8 cellular contexts compared by ENCODE assay signal in the genomic region with DNA sequence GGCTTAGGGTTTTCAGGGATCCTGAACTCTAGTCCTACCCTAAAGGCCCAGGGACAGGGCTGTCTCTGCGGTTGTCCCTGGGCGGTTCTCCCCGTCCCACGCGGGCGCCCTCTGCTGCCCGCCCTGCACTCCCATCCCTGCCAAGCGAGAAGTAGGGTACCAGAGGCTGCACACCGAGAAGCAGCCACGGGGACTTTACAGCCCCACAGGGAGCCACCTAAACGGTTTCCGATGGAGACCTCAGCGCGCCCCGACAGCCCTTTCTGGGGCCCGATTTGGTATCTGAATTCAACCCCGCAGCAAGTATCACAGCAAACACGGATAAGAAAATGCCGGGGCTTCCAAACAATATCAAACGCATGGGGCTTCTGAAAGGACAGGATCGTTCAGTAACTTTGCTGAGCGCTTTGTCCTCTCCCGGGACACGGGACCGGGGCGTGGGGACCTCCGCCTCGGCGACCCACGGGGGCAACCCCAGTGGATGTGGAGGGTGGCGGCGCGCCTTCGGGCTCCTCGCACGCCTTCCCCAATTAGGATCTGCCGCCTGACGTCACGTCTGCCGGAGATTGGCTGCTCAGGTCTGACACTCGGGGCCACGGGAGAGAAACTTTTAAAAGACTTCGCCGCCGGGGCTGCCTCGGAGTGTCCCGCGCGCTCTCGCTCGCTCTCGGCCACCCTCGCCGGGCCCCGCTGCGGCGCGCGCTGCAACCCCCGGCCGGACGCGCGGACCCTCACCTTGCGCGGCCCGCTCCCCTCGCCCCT. TPM values are rescaled to one million over a fixed set of nuclear protein-coding genes. Genes with fewer than 3 reads are reported as not detected.
DNase-seq lines count a peak whose midpoint lies in the region; ATAC-seq and TF ChIP-seq lines count a peak whose summit lies in the region.

Gene LTBP1 (plus strand): TSS at position 640 of the 762 bp plus-strand sequence. CDS start 372 bp downstream, outside the sequence.

- TF ChIP-seq CTCF in GM20000 (IDR thresholded peaks at IDR 0.05; ENCODE audit: extremely low read depth, missing control alignments), result peak; percentile 83
- peak; percentile 6 to 28 (median 22) for TF ChIP-seq CTCF in ovary (IDR thresholded peaks at IDR 0.05)
- peak; percentile 40 to 62 (median 54) for TF ChIP-seq CTCF in upper lobe of left lung (IDR thresholded peaks at IDR 0.05)

- H3K27me3 ChIP-seq in ovary, result no peaks in the 10 kb centered on the region
- peaks cover 0 to 10% (median 4%) of the 10 kb centered on the region in 4 donors for H3K27me3 ChIP-seq in upper lobe of left lung

- no peak within 1 kb of the TSS for H3K27ac Mint-ChIP-seq in activated naive CD4-positive, alpha-beta T cell treated with anti-CD3 and anti-CD28 coated beads, Interleukin-2, amount 50 U/mL, for 72 hours

- peak; percentile 84 for DNase-seq in D341Med (ENCODE audit: low spot score)
- peak; percentile 85 for DNase-seq in GM20000 (ENCODE audit: low spot score)
- DNase-seq in HS-27A (ENCODE audit: low read depth), result peak; percentile 26
- peak in 1 of 2 donors; percentile 67 for DNase-seq in activated naive CD4-positive, alpha-beta T cell treated with anti-CD3 and anti-CD28 coated beads, Interleukin-2, amount 50 U/mL, for 72 hours (ENCODE audit: low spot score in 2 of 2)
- peak; percentile 87 for DNase-seq in Right ventricle myocardium superior
- DNase-seq in ovary, result peak; percentile 34 to 64 (median 54)
- DNase-seq in upper lobe of left lung, result peak; percentile 61 to 91

- H3K36me3 ChIP-seq in ovary (no peaks in the 10 kb centered on the region), upper lobe of left lung (no peaks in the 10 kb centered on the region)

- no peaks in the 10 kb centered on the region for H3K9me3 Mint-ChIP-seq in activated naive CD4-positive, alpha-beta T cell treated with anti-CD3 and anti-CD28 coated beads, Interleukin-2, amount 50 U/mL, for 72 hours

- TF ChIP-seq EP300 in ovary (IDR thresholded peaks at IDR 0.05) (no peak), upper lobe of left lung (IDR thresholded peaks at IDR 0.05) (no peak)

- H3K9me3 ChIP-seq in ovary (no peaks in the 10 kb centered on the region), upper lobe of left lung (no peaks in the 10 kb centered on the region)

- peak within 1 kb of the TSS in 1 of 2 donors; percentile 76 for H3K27ac ChIP-seq in ovary
- peak within 1 kb of the TSS; percentile 57 to 86 (median 66) for H3K27ac ChIP-seq in upper lobe of left lung

- peaks cover 0 to 9% of the 10 kb centered on the region in 2 donors for H3K36me3 Mint-ChIP-seq in activated naive CD4-positive, alpha-beta T cell treated with anti-CD3 and anti-CD28 coated beads, Interleukin-2, amount 50 U/mL, for 72 hours

- intact Hi-C loops in Right ventricle myocardium superior (cut with DNase I) (loop anchor here (5.0 kb wide), 2 partner anchors 86 to 164 kb away; no protein-coding TSS in a partner anchor), ovary (cut with DNase I) (loop anchor here in 1 of 4 donors (10.0 kb wide), 1 partner anchor 172 kb away; no protein-coding TSS in a partner anchor)

- H3K4me1 ChIP-seq in ovary (ENCODE audit: insufficient read depth), result no peaks in the 10 kb centered on the region
- H3K4me1 ChIP-seq in upper lobe of left lung, result peaks cover 0 to 17% (median 3%) of the 10 kb centered on the region in 4 donors

- whole genome bisulfite sequencing in ovary, 3 donors, result 0 to 1% (median 0%) methylated on average over 36 to 68 of the region's 68 CpGs
- 1% methylated on average over 26 to 30 of the region's 68 CpGs for WGBS in upper lobe of left lung, 2 donors

- H3K4me3 ChIP-seq in ovary (peak within 1 kb of the TSS; percentile 63), upper lobe of left lung (peak within 1 kb of the TSS; percentile 59 to 88 (median 82))

- peak; percentile 76 to 88 for ATAC-seq in activated naive CD4-positive, alpha-beta T cell treated with anti-CD3 and anti-CD28 coated beads, Interleukin-2, amount 50 U/mL, for 72 hours
- ATAC-seq in Right ventricle myocardium superior (ENCODE audit: poor library complexity) (peak; percentile 90), upper lobe of left lung (ENCODE audit: low FRiP score in 2 of 2) (peak; percentile 86 to 88)

- TF ChIP-seq POLR2A in Raji (IDR thresholded peaks at IDR 0.05; ENCODE audit: insufficient read depth, low read depth, low read length), result peak; percentile 76
- TF ChIP-seq POLR2A in ovary (IDR thresholded peaks at IDR 0.05), result no peak
- TF ChIP-seq POLR2A in upper lobe of left lung (IDR thresholded peaks at IDR 0.05), result no peak

RNA-seq across cellular contexts. Expression of gene LTBP1, which starts in this region (rescaled TPM):
- under 1 TPM; 0.39 to 0.41 TPM for total RNA-seq in activated naive CD4-positive, alpha-beta T cell treated with anti-CD3 and anti-CD28 coated beads, Interleukin-2, amount 50 U/mL, for 72 hours
- 79.9 TPM for total RNA-seq in Right ventricle myocardium superior
- total RNA-seq in ovary, result 10 to 100 TPM; 13.5 to 74.8 (median 41.8) TPM
- 100 to 1,000 TPM in 1 of 2 donors, 10 to 100 TPM in 1; 37.7 to 117 TPM for polyA plus RNA-seq in ovary
- total RNA-seq in upper lobe of left lung, result 10 to 100 TPM; 11.5 to 45.0 (median 27.1) TPM

Comparison
In these comparisons a context has a peak if more than half of its experiments do, and no peak if none do; other contexts are left out.
1. RNA of gene LTBP1 (total RNA-seq): 79.9 TPM in Right ventricle myocardium superior (single experiment), 13.5 to 74.8 TPM in ovary and 11.5 to 45.0 TPM in upper lobe of left lung; 0.39 to 0.41 TPM in activated naive CD4-positive, alpha-beta T cell treated with anti-CD3 and anti-CD28 coated beads, Interleukin-2, amount 50 U/mL, for 72 hours; every median in the first group is over 4 times any median in the second.
2. Peak in ATAC-seq in activated naive CD4-positive, alpha-beta T cell treated with anti-CD3 and anti-CD28 coated beads, Interleukin-2, amount 50 U/mL, for 72 hours; RNA of the gene not detected or under 1 TPM.
3. CTCF ChIP-seq: peak in every context shown above with its lines; median percentile 83 in GM20000; 54 in upper lobe of left lung; 22 in ovary.
4. Peak in every context shown above with its lines, with median percentiles within 50 percentile points of each other: ATAC-seq.